In the genomic region with DNA sequence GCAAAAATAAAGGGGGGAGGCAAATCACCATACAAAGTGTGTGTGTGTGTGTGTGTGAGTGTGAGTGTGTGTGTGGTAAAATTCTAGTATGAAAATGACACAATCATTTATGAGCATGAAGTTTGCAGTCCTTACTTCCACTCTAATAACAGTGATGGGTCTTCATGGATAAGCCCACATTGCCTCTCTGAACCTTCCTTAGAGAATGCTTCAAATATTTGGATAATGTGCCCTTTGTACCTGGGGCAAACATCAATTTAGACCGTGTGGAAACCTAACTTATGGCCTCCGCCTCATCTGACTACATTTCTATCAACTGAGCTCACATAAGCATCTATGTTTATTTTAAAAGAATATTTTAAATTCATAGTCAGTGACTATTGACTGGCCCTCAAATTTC, we compare ENCODE assay signal across 16 cellular contexts. TPM values are rescaled to one million over a fixed set of nuclear protein-coding genes. Genes with fewer than 3 reads are reported as not detected.
"Had no signal": no experiment of that assay in that cellular context is flagged by ENCODE, and none has a peak within 500 bp of the region (broad histone marks: within the 10 kb centered on the region; RNA-seq: fewer than 3 reads in every experiment).

No MANE protein-coding gene starts in this region.

- DNase-seq: activated CD4-positive, alpha-beta T cell treated with anti-CD3 and anti-CD28 coated beads for 36 hours; activated CD8-positive, alpha-beta memory T cell treated with anti-CD3 and anti-CD28 coated beads, Interleukin-2, amount 50 U/mL, for 48 hours; activated CD8-positive, alpha-beta T cell treated with anti-CD3 and anti-CD28 coated beads for 36 hours; cortex of kidney; effector CD8-positive, alpha-beta T cell; hippocampal formation; midbrain; stimulated activated CD4-positive, alpha-beta T cell treated with anti-CD3 and anti-CD28 coated beads, Interleukin-15, amount 100 ng/mL, for 24 hours; stimulated activated CD4-positive, alpha-beta T cell treated with anti-CD3 and anti-CD28 coated beads, Interleukin-4, amount 100 ng/mL, for 24 hours; testis; WERI-Rb-1 had no signal

- H3K27ac ChIP-seq: ascending aorta, gastroesophageal sphincter, neural progenitor cell, parathyroid adenoma, testis, WERI-Rb-1 had no signal

- H3K36me3 ChIP-seq: ascending aorta, gastroesophageal sphincter, neural progenitor cell, WERI-Rb-1 had no signal

- H3K4me1 ChIP-seq: parathyroid adenoma had no signal

- H3K9ac ChIP-seq: neural progenitor cell, parathyroid adenoma had no signal

- H3K4me3 ChIP-seq: ascending aorta, gastroesophageal sphincter, lung, neural progenitor cell, testis had no signal

- H3K79me2 ChIP-seq: parathyroid adenoma had no signal

- H2AFZ ChIP-seq: neural progenitor cell, parathyroid adenoma had no signal

- ATAC-seq: activated CD4-positive, alpha-beta T cell treated with anti-CD3 and anti-CD28 coated beads for 36 hours; activated CD8-positive, alpha-beta T cell treated with anti-CD3 and anti-CD28 coated beads for 36 hours; gastroesophageal sphincter had no signal

- H3K27me3 ChIP-seq: ascending aorta, testis had no signal

- H3K9me3 ChIP-seq: ascending aorta, gastroesophageal sphincter, testis had no signal

- H3K4me2 ChIP-seq: neural progenitor cell had no signal

RNA-seq across cellular contexts. Expression of gene SCN9A, which starts 3.7 kb away (rescaled TPM):
- total RNA-seq: activated CD8-positive, alpha-beta T cell treated with anti-CD3 and anti-CD28 coated beads for 36 hours had no signal
